23 cellular contexts compared by ENCODE assay signal in genomic region chrX:24196509-24196908, GRCh38.
"Had no signal": no experiment of that assay in that cellular context is flagged by ENCODE, and none has a peak within 500 bp of the region (broad histone marks: within the 10 kb centered on the region; RNA-seq: fewer than 3 reads in every experiment).

No MANE protein-coding gene starts in this region.

- H3K4me2 ChIP-seq: KMS-11 had no signal

- DNase-seq: IMR-90, Kasumi-1, MM.1S, NCI-H1092 treated with DMSO at 0.1 percent for 48 hours, NCI-H1436, NCI-H187, NCI-H2029, NCI-H2081 treated with DMSO at 0.1 percent for 48 hours, NCI-H2171, NCI-H226, NCI-H446, NCI-H510A, NCI-H524 treated with DMSO at 0.1 percent for 48 hours, NCI-H69, NCI-H774, Right ventricle myocardium superior, RPMI8226, SIG-M5, SW 1271 had no signal

- H3K9ac ChIP-seq: KMS-11 had no signal

- FAIRE-seq: RCC 7860 had no signal

- H3K4me1 ChIP-seq: SJSA1 had no signal

- H3K4me3 ChIP-seq: SJSA1, SK-N-MC had no signal

- H3K27me3 ChIP-seq: SJSA1 had no signal

- H3K9me3 ChIP-seq: SJSA1 had no signal

- H3K27ac ChIP-seq: KMS-11, SJSA1, SK-N-MC had no signal

- H3K36me3 ChIP-seq: SJSA1 had no signal
